Comparison of ENCODE assay signal across 8 cellular contexts in genomic region chr9:16871358-16872151, GRCh38. TPM values are rescaled to one million over a fixed set of nuclear protein-coding genes. Genes with fewer than 3 reads are reported as not detected.
DNase-seq lines count a peak whose midpoint lies in the region; ATAC-seq and TF ChIP-seq lines count a peak whose summit lies in the region.

No MANE protein-coding gene starts in this region.

- peaks cover 0 to 27% (median 0%) of the 10 kb centered on the region in 4 donors for H3K27me3 ChIP-seq in esophagus squamous epithelium
- peaks cover 19% of the 10 kb centered on the region for H3K27me3 ChIP-seq in mucosa of stomach (ENCODE audit: control insufficient read depth, insufficient read depth, low read length)
- H3K27me3 ChIP-seq in uterus, result no peaks in the 10 kb centered on the region

- WGBS in esophagus squamous epithelium, 2 donors, result 0% methylated on average over 6 to 13 of the region's 62 CpGs

- POLR2A ChIA-PET in GM10248 (lab: Yijun Ruan, JAX), result no interaction called here

- H3K36me3 ChIP-seq in SK-N-MC (ENCODE audit: insufficient read depth, low read length) (no peaks in the 10 kb centered on the region), esophagus squamous epithelium (no peaks in the 10 kb centered on the region), mucosa of stomach (ENCODE audit: control insufficient read depth, insufficient read depth, low read length) (no peaks in the 10 kb centered on the region), uterus (no peaks in the 10 kb centered on the region)

- H3K4me1 ChIP-seq in esophagus squamous epithelium (peaks cover 0 to 59% (median 0%) of the 10 kb centered on the region in 3 donors), mucosa of stomach (ENCODE audit: control insufficient read depth, insufficient read depth, low read length) (peaks cover 8% of the 10 kb centered on the region), uterus (no peaks in the 10 kb centered on the region)

- CTCF ChIA-PET in GM10248 (lab: Yijun Ruan, JAX), result no interaction called here

- intact Hi-C loops in esophagus squamous epithelium (cut with DNase I) (loop anchor here (10.0 kb wide), 2 partner anchors 123 to 137 kb away; no protein-coding TSS in a partner anchor), uterus (cut with DNase I; ENCODE audit: low total_unique reads) (loop anchor here (5.0 kb wide), 1 partner anchor 299 kb away; no protein-coding TSS in a partner anchor)

- no peak for TF ChIP-seq CTCF in esophagus squamous epithelium (IDR thresholded peaks at IDR 0.05)
- TF ChIP-seq CTCF in uterus (IDR thresholded peaks at IDR 0.05), result peak in 1 of 4 experiments; percentile 12
- TF ChIP-seq CTCF in GM10248 (IDR thresholded peaks at IDR 0.05; ENCODE audit: control extremely low read depth, extremely low read depth, low read depth, missing control alignments), result no peak

- no peak for ATAC-seq in HG03108 (IDR thresholded peaks at IDR 0.05; ENCODE audit: unreplicated experiment)

- H3K27ac ChIP-seq in SK-N-MC, result no peak overlapping the region
- H3K27ac ChIP-seq in esophagus squamous epithelium, result peak overlapping the region; percentile 81 to 95 (median 92)
- H3K27ac ChIP-seq in uterus, result peak overlapping the region; percentile 96 to 99

- no peaks in the 10 kb centered on the region for H3K9me3 ChIP-seq in SK-N-MC (ENCODE audit: low read depth, low read length)
- H3K9me3 ChIP-seq in esophagus squamous epithelium, result no peaks in the 10 kb centered on the region
- no peaks in the 10 kb centered on the region for H3K9me3 ChIP-seq in mucosa of stomach (ENCODE audit: control insufficient read depth, low read length)
- no peaks in the 10 kb centered on the region for H3K9me3 ChIP-seq in uterus

- TF ChIP-seq POLR2A in esophagus squamous epithelium (IDR thresholded peaks at IDR 0.05), result peak in 2 of 4 donors; percentile 32 to 35
- peak in 1 of 2 donors; percentile 33 for TF ChIP-seq POLR2A in uterus (IDR thresholded peaks at IDR 0.05)

- H3K4me3 ChIP-seq in SK-N-MC (peak overlapping the region; percentile 92), esophagus squamous epithelium (peak overlapping the region; percentile 56 to 85 (median 82)), mucosa of stomach (ENCODE audit: low read length) (peak overlapping the region; percentile 17), uterus (peak overlapping the region; percentile 69 to 97)

- DNase-seq in activated CD8-positive, alpha-beta memory T cell treated with anti-CD3 and anti-CD28 coated beads, Interleukin-2, amount 50 U/mL, for 48 hours, result peak; percentile 58
- no peak for DNase-seq in activated CD8-positive, alpha-beta memory T cell treated with anti-CD3 and anti-CD28 coated beads, Interleukin-2, amount 50 U/mL, for 4 hours
- no peak for DNase-seq in SK-N-MC (ENCODE audit: low read depth, low spot score)
- DNase-seq in esophagus squamous epithelium (lab: John Stamatoyannopoulos, UW), result no peak
- DNase-seq in uterus, result peak; percentile 61 to 76
- no peak for DNase-seq in GM10248 (ENCODE audit: extremely low spot score)

- peak overlapping the region; percentile 78 for H3K9ac ChIP-seq in SK-N-MC (ENCODE audit: insufficient read length)
- peak overlapping the region; percentile 66 for H3K9ac ChIP-seq in mucosa of stomach (ENCODE audit: low read length)

RNA-seq across cellular contexts. Expression of gene BNC2, which starts 1.1 kb away (rescaled TPM):
- total RNA-seq in esophagus squamous epithelium (10 to 100 TPM in 2 of 4 donors, 1 to 10 TPM in 2; 3.6 to 41.8 (median 8.5) TPM), uterus (100 to 1,000 TPM in 1 of 4 donors, 10 to 100 TPM in 3; 85.9 to 293 (median 93.4) TPM)

Comparison
In these comparisons a context has a peak if more than half of its experiments do, and no peak if none do; other contexts are left out.
1. DNase-seq: peak in activated CD8-positive, alpha-beta memory T cell treated with anti-CD3 and anti-CD28 coated beads, Interleukin-2, amount 50 U/mL, for 48 hours (single experiment) and uterus (2 of 2); none in activated CD8-positive, alpha-beta memory T cell treated with anti-CD3 and anti-CD28 coated beads, Interleukin-2, amount 50 U/mL, for 4 hours (single experiment), SK-N-MC (single experiment), esophagus squamous epithelium (single experiment) and GM10248 (single experiment).
2. H3K4me3 ChIP-seq: peak in every context shown above with its lines; median percentile 92 in SK-N-MC; 83 in uterus; 82 in esophagus squamous epithelium; 17 in mucosa of stomach.